9 cellular contexts compared by ENCODE assay signal in genomic region chr19:43662487-43662886, GRCh38. TPM values are rescaled to one million over a fixed set of nuclear protein-coding genes. Genes with fewer than 3 reads are reported as not detected.
A peak's percentile ranks its signal among the peaks of the same experiment; 100 is the strongest.
DNase-seq lines count a peak whose midpoint lies in the region; TF ChIP-seq lines count a peak whose summit lies in the region.
"Had no signal": no experiment of that assay in that cellular context is flagged by ENCODE, and none has a peak within 500 bp of the region (broad histone marks: within the 10 kb centered on the region; RNA-seq: fewer than 3 reads in every experiment).

No MANE protein-coding gene starts in this region.

- no peaks in the 10 kb centered on the region for H3K36me3 ChIP-seq in Loucy (ENCODE audit: insufficient read depth, low read length)
- H3K36me3 ChIP-seq: pancreas had no signal

- no peak overlapping the region for H3K9ac ChIP-seq in Loucy (ENCODE audit: low read depth, low read length, poor library complexity, severe bottlenecking)

- peaks cover 19% of the 10 kb centered on the region for H3K4me1 ChIP-seq in Loucy (ENCODE audit: insufficient read depth, low read length, poor library complexity, severe bottlenecking)
- H3K4me1 ChIP-seq: pancreas had no signal

- TF ChIP-seq CTCF in AG10803 (conservative IDR thresholded peaks at IDR 0.05; ENCODE audit: low read length) (peak; percentile 41), Loucy (conservative IDR thresholded peaks at IDR 0.05; ENCODE audit: low read length) (peak; percentile 42), epithelial cell of proximal tubule (conservative IDR thresholded peaks at IDR 0.05; ENCODE audit: low read depth, low read length) (peak; percentile 58)

- H3K4me3 ChIP-seq in AG10803 (ENCODE audit: low read length) (no peak overlapping the region), Loucy (ENCODE audit: low read length, poor library complexity, severe bottlenecking) (no peak overlapping the region), epithelial cell of proximal tubule (ENCODE audit: low read depth, low read length) (no peak overlapping the region)
- H3K4me3 ChIP-seq: pancreas had no signal

- H4K20me1 ChIP-seq in Loucy (ENCODE audit: insufficient read depth, low read length, poor library complexity, severe bottlenecking): no peaks in the 10 kb centered on the region

- no peaks in the 10 kb centered on the region for H3F3A ChIP-seq in Loucy (ENCODE audit: low read depth)

- no peak overlapping the region for H2AFZ ChIP-seq in Loucy (ENCODE audit: low read length)

- H3K9me3 ChIP-seq in Loucy (ENCODE audit: insufficient read depth, low read depth, low read length): no peaks in the 10 kb centered on the region
- H3K9me3 ChIP-seq: pancreas had no signal

- peak; percentile 11 for DNase-seq in AG10803 (ENCODE audit: low read depth)
- DNase-seq in epithelial cell of proximal tubule (ENCODE audit: low read depth): no peak
- DNase-seq in cerebellar nuclear complex (lab: John Stamatoyannopoulos, UW): no peak
- no peak for DNase-seq in posterior vena cava (ENCODE audit: low spot score)
- DNase-seq in A172 (ENCODE audit: low spot score): no peak
- DNase-seq: NCI-H1417 treated with DMSO at 0.1 percent for 48 hours, pancreas, substantia nigra had no signal

- H3K4me2 ChIP-seq in Loucy (ENCODE audit: low read depth, low read length, poor library complexity, severe bottlenecking): no peak overlapping the region

- H3K27me3 ChIP-seq in Loucy (ENCODE audit: insufficient read depth, low read length, poor library complexity, severe bottlenecking): no peaks in the 10 kb centered on the region
- H3K27me3 ChIP-seq: pancreas had no signal

- H3K79me2 ChIP-seq in Loucy (ENCODE audit: insufficient read depth, low read length): no peaks in the 10 kb centered on the region; the same call in 1 of the 2 replicates

- intact Hi-C loops in posterior vena cava (cut with DNase I): no loop called here

- no peaks in the 10 kb centered on the region for H3K9me2 ChIP-seq in Loucy (replicated peaks; ENCODE audit: low read depth, low read length)

RNA-seq across cellular contexts. Expression of gene PLAUR, which starts 7.5 kb away (rescaled TPM):
- total RNA-seq in epithelial cell of proximal tubule (150 and 335 TPM in 2 replicates), posterior vena cava (10 to 100 TPM; 35.2 to 45.4 TPM)
- 159 and 160 TPM in 2 replicates for total RNA-seq in A172 (2014; rRNA removed; shearing (Covaris generic))

RNA-seq across cellular contexts. Expression of gene CADM4, which starts 22.8 kb away (rescaled TPM):
- total RNA-seq in epithelial cell of proximal tubule: 7.7 and 16.4 TPM in 2 replicates
- 1 to 10 TPM; 3.3 to 4.0 TPM for total RNA-seq in posterior vena cava
- total RNA-seq in A172 (2014; rRNA removed; shearing (Covaris generic)): 78.5 and 139 TPM in 2 replicates

RNA-seq across cellular contexts. Expression of gene ZNF428, which starts 43.1 kb away (rescaled TPM):
- total RNA-seq in epithelial cell of proximal tubule: 36.7 and 60.7 TPM in 2 replicates
- total RNA-seq in posterior vena cava: 10 to 100 TPM; 22.9 to 29.2 TPM
- total RNA-seq in A172 (2014; rRNA removed; shearing (Covaris generic)): 56.8 and 59.2 TPM in 2 replicates

RNA-seq across cellular contexts. Expression of gene SRRM5, which starts 50.6 kb away (rescaled TPM):
- total RNA-seq in epithelial cell of proximal tubule (0.12 TPM in 1 of 2 replicates, not detected in the other), posterior vena cava (under 1 TPM; 0.23 to 0.38 TPM)
- total RNA-seq in A172 (2014; rRNA removed; shearing (Covaris generic)): not detected in 2 replicates

RNA-seq across cellular contexts. Expression of gene IRGC, which starts 53.4 kb away (rescaled TPM):
- total RNA-seq in epithelial cell of proximal tubule: not detected in 2 replicates
- not detected for total RNA-seq in posterior vena cava
- total RNA-seq in A172 (2014; rRNA removed; shearing (Covaris generic)): not detected in 2 replicates
- total RNA-seq: pancreas had no signal
